14 cellular contexts compared by ENCODE assay signal in the genomic region with DNA sequence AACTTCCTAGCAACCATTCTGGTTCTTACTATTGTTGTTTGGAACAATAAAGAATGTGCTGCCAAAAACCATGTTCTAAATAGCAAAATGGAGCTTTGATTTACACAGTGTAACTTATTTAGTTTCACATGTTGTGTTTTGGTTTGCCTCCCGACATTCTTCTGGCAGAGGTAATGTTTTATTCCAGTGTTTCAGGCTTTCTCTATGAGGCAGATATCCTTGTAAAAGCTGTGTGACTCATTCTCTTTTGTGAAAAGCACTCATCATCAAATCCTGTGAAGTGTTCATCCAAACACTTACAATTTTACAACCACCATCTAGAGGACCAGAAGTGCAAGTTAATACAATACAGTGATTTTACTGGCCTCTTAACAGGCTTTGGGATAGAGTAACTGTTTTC.
DNase-seq lines count a peak whose midpoint lies in the region; ATAC-seq, FAIRE-seq and TF ChIP-seq lines count a peak whose summit lies in the region.
"Had no signal": no experiment of that assay in that cellular context is flagged by ENCODE, and none has a peak within 500 bp of the region (broad histone marks: within the 10 kb centered on the region; RNA-seq: fewer than 3 reads in every experiment).

No MANE protein-coding gene starts in this region.

- peaks cover 16% of the 10 kb centered on the region for H3K4me1 Mint-ChIP-seq in mesothelial cell of epicardium
- H3K4me1 Mint-ChIP-seq: activated naive CD4-positive, alpha-beta T cell treated with anti-CD3 and anti-CD28 coated beads, Interleukin-2, amount 50 U/mL, for 24 hours had no signal

- no peaks in the 10 kb centered on the region for H3K36me3 ChIP-seq in HEK293 (ENCODE audit: control insufficient read depth in 2 of 2, insufficient read depth in 1 of 2, low read length in 2 of 2)
- H3K36me3 ChIP-seq in ascending aorta = no peaks in the 10 kb centered on the region
- no peaks in the 10 kb centered on the region for H3K36me3 ChIP-seq in kidney epithelial cell (ENCODE audit: control insufficient read depth, insufficient read depth, low read length)
- H3K36me3 ChIP-seq: BLaER1 treated with 17β-estradiol and CSF1 and Interleukin-3, amounts not matched to agents 10 nM and 100 nM; tibial artery had no signal

- intact Hi-C loops in ascending aorta (cut with DNase I) = loop anchor here (2.0 kb wide), 1 partner anchor 221 kb away; no protein-coding TSS in a partner anchor

- no peak for ATAC-seq in A549
- no peak for ATAC-seq in GM18870 (IDR thresholded peaks at IDR 0.05; ENCODE audit: unreplicated experiment)
- no peak for ATAC-seq in activated CD4-positive, CD25-positive, alpha-beta regulatory T cell treated with anti-CD3 and anti-CD28 coated beads, Interleukin-2, amount 50 U/mL, for 24 hours
- no peak for ATAC-seq in GM19328 (IDR thresholded peaks at IDR 0.05; ENCODE audit: unreplicated experiment)
- ATAC-seq: left lobe of liver had no signal

- H3K4me3 ChIP-seq in A549 = no peak overlapping the region
- H3K4me3 ChIP-seq in HEK293 (ENCODE audit: low read depth, low read length) = no peak overlapping the region
- no peak overlapping the region for H3K4me3 ChIP-seq in ascending aorta
- H3K4me3 ChIP-seq in kidney epithelial cell (ENCODE audit: low read depth, low read length) = no peak overlapping the region
- H3K4me3 ChIP-seq: BLaER1 treated with 17β-estradiol and CSF1 and Interleukin-3, amounts not matched to agents 10 nM and 100 nM; SK-N-MC; tibial artery had no signal

- no peak overlapping the region for H3K4me3 Mint-ChIP-seq in mesothelial cell of epicardium
- H3K4me3 Mint-ChIP-seq: activated naive CD4-positive, alpha-beta T cell treated with anti-CD3 and anti-CD28 coated beads, Interleukin-2, amount 50 U/mL, for 24 hours had no signal

- H3K27ac Mint-ChIP-seq in mesothelial cell of epicardium = no peak overlapping the region
- H3K27ac Mint-ChIP-seq: activated naive CD4-positive, alpha-beta T cell treated with anti-CD3 and anti-CD28 coated beads, Interleukin-2, amount 50 U/mL, for 24 hours had no signal

- H3K36me3 Mint-ChIP-seq in mesothelial cell of epicardium = no peaks in the 10 kb centered on the region
- H3K36me3 Mint-ChIP-seq: activated naive CD4-positive, alpha-beta T cell treated with anti-CD3 and anti-CD28 coated beads, Interleukin-2, amount 50 U/mL, for 24 hours had no signal

- DNase-seq in A549 (ENCODE audit: low read depth in 1 of 2, low spot score in 1 of 2) (peak in 1 of 2 experiments; percentile 9), ascending aorta (ENCODE audit: low spot score in 2 of 2) (no peak), kidney epithelial cell (ENCODE audit: low read depth) (peak; percentile 55), mesothelial cell of epicardium (ENCODE audit: low spot score in 2 of 2, unreplicated experiment in 2 of 2) (no peak)
- DNase-seq: activated CD4-positive, alpha-beta T cell treated with anti-CD3 and anti-CD28 coated beads, Interleukin-2, amount 50 U/mL, for 4 hours; tibial artery had no signal

- H3K27ac ChIP-seq in A549 = no peak overlapping the region
- no peak overlapping the region for H3K27ac ChIP-seq in HEK293 (ENCODE audit: extremely low read depth, low read depth, low read length)
- H3K27ac ChIP-seq in ascending aorta = peak overlapping the region; percentile 30 to 44
- H3K27ac ChIP-seq: BLaER1 treated with 17β-estradiol and CSF1 and Interleukin-3, amounts not matched to agents 10 nM and 100 nM; SK-N-MC; tibial artery had no signal

- TF ChIP-seq RAD21 in A549 (conservative IDR thresholded peaks at IDR 0.05 in 1 of 2, IDR thresholded peaks at IDR 0.05 in 1 of 2) = no peak

- TF ChIP-seq EP300 in A549 (IDR thresholded peaks at IDR 0.05) = no peak

- CTCF ChIA-PET in A549 (lab: Yijun Ruan, JAX) (no interaction called here), HEK293 (lab: Yijun Ruan, JAX) (no interaction called here)

- H3K27me3 Mint-ChIP-seq in mesothelial cell of epicardium (ENCODE audit: low read depth) = no peaks in the 10 kb centered on the region
- H3K27me3 Mint-ChIP-seq: activated naive CD4-positive, alpha-beta T cell treated with anti-CD3 and anti-CD28 coated beads, Interleukin-2, amount 50 U/mL, for 24 hours had no signal

- H3K9me3 ChIP-seq in A549 (no peaks in the 10 kb centered on the region), HEK293 (ENCODE audit: control insufficient read depth, insufficient read depth, low read depth, low read length) (no peaks in the 10 kb centered on the region), ascending aorta (no peaks in the 10 kb centered on the region)
- H3K9me3 ChIP-seq: BLaER1 treated with 17β-estradiol and CSF1 and Interleukin-3, amounts not matched to agents 10 nM and 100 nM; tibial artery had no signal

- POLR2A ChIA-PET in A549 (lab: Yijun Ruan, JAX) = no interaction called here
- POLR2A ChIA-PET in HEK293 (lab: Yijun Ruan, JAX) = no interaction called here

- H3K27me3 ChIP-seq in ascending aorta (no peaks in the 10 kb centered on the region), kidney epithelial cell (ENCODE audit: control insufficient read depth, insufficient read depth, low read length) (no peaks in the 10 kb centered on the region)
- H3K27me3 ChIP-seq: BLaER1 treated with 17β-estradiol and CSF1 and Interleukin-3, amounts not matched to agents 10 nM and 100 nM; tibial artery had no signal

- TF ChIP-seq POLR2A in A549 (IDR thresholded peaks at IDR 0.05; ENCODE audit: low read length) = no peak

- H3K4me1 ChIP-seq in A549 (peaks cover 40% of the 10 kb centered on the region), HEK293 (ENCODE audit: control insufficient read depth, insufficient read depth, low read length) (no peaks in the 10 kb centered on the region), ascending aorta (peaks cover 0 to 25% of the 10 kb centered on the region in 2 donors)

- TF ChIP-seq CTCF in A549 (IDR thresholded peaks at IDR 0.05) (no peak), HEK293 (tag by site-specific recombination; IDR thresholded peaks at IDR 0.05) (no peak), ascending aorta (IDR thresholded peaks at IDR 0.05) (no peak), kidney epithelial cell (IDR thresholded peaks at IDR 0.05; ENCODE audit: insufficient read depth, low read length, poor library complexity, severe bottlenecking) (no peak), mesothelial cell of epicardium (IDR thresholded peaks at IDR 0.05; ENCODE audit: unreplicated experiment) (no peak)

- H3K9me3 Mint-ChIP-seq in mesothelial cell of epicardium = no peaks in the 10 kb centered on the region

- peak overlapping the region; percentile 34; the same call in 2 of the 3 replicates for H3K4me2 ChIP-seq in A549
- H3K4me2 ChIP-seq: BLaER1 treated with 17β-estradiol and CSF1 and Interleukin-3, amounts not matched to agents 10 nM and 100 nM had no signal

- WGBS in A549 (ENCODE audit: missing lambda C conversion rate) = 4% methylated on average over 1 of the region's 1 CpG

- FAIRE-seq in A549 (lab: Jason Lieb, UNC) = no peak

TF ChIP-seq in A549, 52 proteins besides CTCF, POLR2A, EP300 and RAD21:
- TF ChIP-seq, protein P1, sequence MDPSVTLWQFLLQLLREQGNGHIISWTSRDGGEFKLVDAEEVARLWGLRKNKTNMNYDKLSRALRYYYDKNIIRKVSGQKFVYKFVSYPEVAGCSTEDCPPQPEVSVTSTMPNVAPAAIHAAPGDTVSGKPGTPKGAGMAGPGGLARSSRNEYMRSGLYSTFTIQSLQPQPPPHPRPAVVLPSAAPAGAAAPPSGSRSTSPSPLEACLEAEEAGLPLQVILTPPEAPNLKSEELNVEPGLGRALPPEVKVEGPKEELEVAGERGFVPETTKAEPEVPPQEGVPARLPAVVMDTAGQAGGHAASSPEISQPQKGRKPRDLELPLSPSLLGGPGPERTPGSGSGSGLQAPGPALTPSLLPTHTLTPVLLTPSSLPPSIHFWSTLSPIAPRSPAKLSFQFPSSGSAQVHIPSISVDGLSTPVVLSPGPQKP (IDR thresholded peaks at IDR 0.05; ENCODE audit: low read depth, low read length) = no peak
- TF ChIP-seq KDM1A (IDR thresholded peaks at IDR 0.05; ENCODE audit: low read depth) (no peak), FOSL2 (IDR thresholded peaks at IDR 0.05) (peak; percentile 16; the same call in 1 of the 2 replicates), FOSL2 (CRISPR knock-in tag; IDR thresholded peaks at IDR 0.05) (no peak)

TF ChIP-seq in HEK293, 187 proteins besides CTCF, POLR2A, EP300 and RAD21 (continues in another document):
- TF ChIP-seq ZNF558 (tag by site-specific recombination; IDR thresholded peaks at IDR 0.05) = no peak
- TF ChIP-seq ZNF24 (tag by site-specific recombination; IDR thresholded peaks at IDR 0.05) = no peak
- TF ChIP-seq ZNF155 (tag by site-specific recombination; IDR thresholded peaks at IDR 0.05) = no peak
- peak; percentile 22; the same call in 1 of the 2 replicates for TF ChIP-seq GLIS1 (tag by site-specific recombination; IDR thresholded peaks at IDR 0.05)
- TF ChIP-seq, protein P2, sequence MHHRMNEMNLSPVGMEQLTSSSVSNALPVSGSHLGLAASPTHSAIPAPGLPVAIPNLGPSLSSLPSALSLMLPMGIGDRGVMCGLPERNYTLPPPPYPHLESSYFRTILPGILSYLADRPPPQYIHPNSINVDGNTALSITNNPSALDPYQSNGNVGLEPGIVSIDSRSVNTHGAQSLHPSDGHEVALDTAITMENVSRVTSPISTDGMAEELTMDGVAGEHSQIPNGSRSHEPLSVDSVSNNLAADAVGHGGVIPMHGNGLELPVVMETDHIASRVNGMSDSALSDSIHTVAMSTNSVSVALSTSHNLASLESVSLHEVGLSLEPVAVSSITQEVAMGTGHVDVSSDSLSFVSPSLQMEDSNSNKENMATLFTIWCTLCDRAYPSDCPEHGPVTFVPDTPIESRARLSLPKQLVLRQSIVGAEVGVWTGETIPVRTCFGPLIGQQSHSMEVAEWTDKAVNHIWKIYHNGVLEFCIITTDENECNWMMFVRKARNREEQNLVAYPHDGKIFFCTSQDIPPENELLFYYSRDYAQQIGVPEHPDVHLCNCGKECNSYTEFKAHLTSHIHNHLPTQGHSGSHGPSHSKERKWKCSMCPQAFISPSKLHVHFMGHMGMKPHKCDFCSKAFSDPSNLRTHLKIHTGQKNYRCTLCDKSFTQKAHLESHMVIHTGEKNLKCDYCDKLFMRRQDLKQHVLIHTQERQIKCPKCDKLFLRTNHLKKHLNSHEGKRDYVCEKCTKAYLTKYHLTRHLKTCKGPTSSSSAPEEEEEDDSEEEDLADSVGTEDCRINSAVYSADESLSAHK (tag by site-specific recombination; IDR thresholded peaks at IDR 0.05) = peak; percentile 83
- TF ChIP-seq ZNF132 (tag by site-specific recombination; IDR thresholded peaks at IDR 0.05; ENCODE audit: borderline replicate concordance) = no peak
- TF ChIP-seq MZF1 (tag by site-specific recombination; IDR thresholded peaks at IDR 0.05; ENCODE audit: borderline replicate concordance) = 0 out of 2 replicates have a peak, but pooled peaks have one; percentile 40

Comparison
In these comparisons a context has a peak if more than half of its experiments do, and no peak if none do; other contexts are left out.
1. H3K27ac ChIP-seq: peak in ascending aorta (2 of 2); none in A549 (0 of 2) and HEK293 (single experiment).